In genomic region chr5:85049020-85049419, GRCh38 we compare ENCODE assay signal across 7 cellular contexts.
DNase-seq lines count a peak whose midpoint lies in the region; ATAC-seq and TF ChIP-seq lines count a peak whose summit lies in the region.

No MANE protein-coding gene starts in this region.

- no peaks in the 10 kb centered on the region for H3K9me3 ChIP-seq in spleen

- peak; percentile 23 for TF ChIP-seq CTCF in fibroblast of pulmonary artery (IDR thresholded peaks at IDR 0.05; ENCODE audit: low read length, missing control alignments)
- TF ChIP-seq CTCF in spleen (IDR thresholded peaks at IDR 0.05 in 8 of 11, conservative IDR thresholded peaks at IDR 0.05 in 3 of 11), result no peak

- no peaks in the 10 kb centered on the region for H3K36me3 ChIP-seq in spleen

- no peaks in the 10 kb centered on the region for H3K27me3 ChIP-seq in spleen (replicated peaks in 1 of 7)

- peak; percentile 14 for DNase-seq in HEK293T (ENCODE audit: extremely low spot score)
- peak; percentile 59 for DNase-seq in NCI-H82 (lab: John Stamatoyannopoulos, UW)
- DNase-seq in fibroblast of pulmonary artery (ENCODE audit: low read depth), result peak; percentile 51
- DNase-seq in stimulated activated naive B cell treated with anti-CD40 and anti-IgM and Interleukin-4, amounts not matched to agents 10 μg/mL and 1 μg/mL and 100 μg/mL, for 72 hours, result no peak
- DNase-seq in activated CD8-positive, alpha-beta memory T cell treated with anti-CD3 and anti-CD28 coated beads, Interleukin-2, amount 50 U/mL, for 4 hours, result no peak
- DNase-seq in spleen, result no peak

- no peaks in the 10 kb centered on the region for H3K4me1 ChIP-seq in spleen

- no peaks in the 10 kb centered on the region for H3K27me3 Mint-ChIP-seq in stimulated activated naive B cell treated with anti-CD40 and anti-IgM and Interleukin-4, amounts not matched to agents 10 μg/mL and 1 μg/mL and 100 μg/mL, for 72 hours

- no peaks in the 10 kb centered on the region for H3K36me3 Mint-ChIP-seq in stimulated activated naive B cell treated with anti-CD40 and anti-IgM and Interleukin-4, amounts not matched to agents 10 μg/mL and 1 μg/mL and 100 μg/mL, for 72 hours

- no peaks in the 10 kb centered on the region for H3K9me3 Mint-ChIP-seq in stimulated activated naive B cell treated with anti-CD40 and anti-IgM and Interleukin-4, amounts not matched to agents 10 μg/mL and 1 μg/mL and 100 μg/mL, for 72 hours

- ATAC-seq in stimulated activated naive B cell treated with anti-CD40 and anti-IgM and Interleukin-4, amounts not matched to agents 10 μg/mL and 1 μg/mL and 100 μg/mL, for 72 hours (replicated peaks), result peak; percentile 41 to 50
- ATAC-seq in HG03378 (IDR thresholded peaks at IDR 0.05; ENCODE audit: unreplicated experiment), result no peak

- CTCF ChIA-PET in HEK293T (lab: Yijun Ruan, JAX), result no interaction called here

- no peak for TF ChIP-seq POLR2A in spleen (IDR thresholded peaks at IDR 0.05)

- 7 to 15% (median 11%) methylated on average over 1 of the region's 1 CpG for WGBS in spleen, 5 donors

- no peaks in the 10 kb centered on the region for H3K4me1 Mint-ChIP-seq in stimulated activated naive B cell treated with anti-CD40 and anti-IgM and Interleukin-4, amounts not matched to agents 10 μg/mL and 1 μg/mL and 100 μg/mL, for 72 hours

- H3K27ac Mint-ChIP-seq in stimulated activated naive B cell treated with anti-CD40 and anti-IgM and Interleukin-4, amounts not matched to agents 10 μg/mL and 1 μg/mL and 100 μg/mL, for 72 hours, result no peak overlapping the region

- H3K27ac ChIP-seq in spleen, result no peak overlapping the region

- no peak overlapping the region for H3K4me3 ChIP-seq in fibroblast of pulmonary artery (replicated peaks; ENCODE audit: low read depth, low read length)
- no peak overlapping the region for H3K4me3 ChIP-seq in spleen

- intact Hi-C loops in spleen (cut with DNase I; ENCODE audit: low total_unique reads), result no loop called here

- H3K4me3 Mint-ChIP-seq in stimulated activated naive B cell treated with anti-CD40 and anti-IgM and Interleukin-4, amounts not matched to agents 10 μg/mL and 1 μg/mL and 100 μg/mL, for 72 hours, result no peak overlapping the region

- POLR2A ChIA-PET in HEK293T (lab: Yijun Ruan, JAX), result no interaction called here

TF ChIP-seq in HEK293T, 16 proteins besides CTCF, POLR2A, EP300 and RAD21:
- TF ChIP-seq FOXA1 (IDR thresholded peaks at IDR 0.05) (no peak), BHLHE40 (IDR thresholded peaks at IDR 0.05; ENCODE audit: borderline replicate concordance) (no peak), LEF1 (IDR thresholded peaks at IDR 0.05; ENCODE audit: borderline replicate concordance) (no peak), ZNF384 (IDR thresholded peaks at IDR 0.05) (no peak), SUZ12 (IDR thresholded peaks at IDR 0.05) (no peak), NFRKB (IDR thresholded peaks at IDR 0.05) (no peak), ELF4 (IDR thresholded peaks at IDR 0.05) (no peak), L3MBTL2 (conservative IDR thresholded peaks at IDR 0.05) (no peak), FOXK2 (IDR thresholded peaks at IDR 0.05) (0 out of 2 replicates have a peak, but pooled peaks have one; percentile 25)

Comparison
In these comparisons a context has a peak if more than half of its experiments do, and no peak if none do; other contexts are left out.
1. DNase-seq: peak in HEK293T (single experiment), NCI-H82 (single experiment) and fibroblast of pulmonary artery (single experiment); none in stimulated activated naive B cell treated with anti-CD40 and anti-IgM and Interleukin-4, amounts not matched to agents 10 μg/mL and 1 μg/mL and 100 μg/mL, for 72 hours (single experiment), activated CD8-positive, alpha-beta memory T cell treated with anti-CD3 and anti-CD28 coated beads, Interleukin-2, amount 50 U/mL, for 4 hours (single experiment) and spleen (single experiment).